In the genomic region with DNA sequence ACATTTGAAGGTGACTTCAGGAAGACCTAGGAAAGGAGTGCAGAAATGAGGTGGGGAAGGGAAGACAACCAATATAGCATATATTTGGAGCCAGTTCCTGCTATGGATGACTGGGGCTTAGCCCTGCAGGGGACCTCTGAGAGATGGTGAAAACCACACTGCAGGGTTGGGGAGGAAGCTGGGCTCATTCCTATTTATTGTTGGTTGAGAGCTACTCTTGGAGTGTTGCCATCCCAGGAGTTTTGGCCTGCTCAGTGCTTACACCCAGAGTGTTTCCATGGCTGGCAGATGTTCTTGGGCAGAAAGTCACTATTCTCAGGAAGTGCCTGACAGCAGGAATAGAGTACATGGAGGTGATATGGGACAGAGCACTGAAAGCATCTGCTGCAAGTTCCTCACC, we compare ENCODE assay signal across 19 cellular contexts.
A peak's percentile ranks its signal among the peaks of the same experiment; 100 is the strongest.
DNase-seq lines count a peak whose midpoint lies in the region; ATAC-seq and TF ChIP-seq lines count a peak whose summit lies in the region.
"Had no signal": no experiment of that assay in that cellular context is flagged by ENCODE, and none has a peak within 500 bp of the region (broad histone marks: within the 10 kb centered on the region; RNA-seq: fewer than 3 reads in every experiment).

No MANE protein-coding gene starts in this region.

- H3K9me3 ChIP-seq in A673 (ENCODE audit: low read depth, low read length, poor library complexity, severe bottlenecking) (no peaks in the 10 kb centered on the region), HEK293 (ENCODE audit: control insufficient read depth, insufficient read depth, low read depth, low read length) (no peaks in the 10 kb centered on the region), right atrium auricular region (no peaks in the 10 kb centered on the region), GM23248 (ENCODE audit: low read depth) (no peaks in the 10 kb centered on the region)
- H3K9me3 ChIP-seq: BE2C, SK-N-SH had no signal

- no peaks in the 10 kb centered on the region for H3K79me2 ChIP-seq in GM23248 (ENCODE audit: insufficient read depth)

- POLR2A ChIA-PET in A673 (lab: Charles Lee; ENCODE audit: low non-redundant PET) (no interaction called here), HEK293 (lab: Yijun Ruan, JAX) (no interaction called here)

- ATAC-seq in GM18520 (IDR thresholded peaks at IDR 0.05; ENCODE audit: unreplicated experiment) = no peak
- no peak for ATAC-seq in Right ventricle myocardium inferior

- BruUV-seq in A673 (replicated peaks; lab: Mats Ljungman, UMichigan) = no TSS peak

- CTCF ChIA-PET in A673 (lab: Charles Lee) (no interaction called here), HEK293 (lab: Yijun Ruan, JAX) (no interaction called here)

- no peak overlapping the region for H3K4me2 ChIP-seq in GM23248 (ENCODE audit: unreplicated experiment)
- H3K4me2 ChIP-seq: PC-9, SK-N-SH had no signal

- no peak overlapping the region for H2AFZ ChIP-seq in GM23248
- H2AFZ ChIP-seq: PC-9 had no signal

- intact Hi-C loops in A673 (cut with micrococcal nuclease; ENCODE audit: unreplicated experiment) = no loop called here
- intact Hi-C loops in Right ventricle myocardium inferior (cut with DNase I) = no loop called here

- H3F3A ChIP-seq in GM23248 (ENCODE audit: insufficient read depth) = no peaks in the 10 kb centered on the region

- H4K20me1 ChIP-seq in GM23248 (ENCODE audit: insufficient read depth) = no peaks in the 10 kb centered on the region

- H3K9ac ChIP-seq in GM23248 = no peak overlapping the region
- H3K9ac ChIP-seq: SK-N-SH had no signal

- H3K4me3 ChIP-seq in A673 (ENCODE audit: low read depth, low read length, poor library complexity, severe bottlenecking) (no peak overlapping the region), HEK293 (ENCODE audit: low read depth, low read length) (no peak overlapping the region), right atrium auricular region (no peak overlapping the region), GM23248 (no peak overlapping the region)
- H3K4me3 ChIP-seq: PC-9 had no signal

- DNase-seq in A673 (ENCODE audit: low spot score) = peak; percentile 83
- DNase-seq in NCI-H345 treated with DMSO at 0.1 percent for 48 hours (lab: John Stamatoyannopoulos, UW; ENCODE audit: unreplicated experiment) = peak; percentile 94
- peak; percentile 18 for DNase-seq in astrocyte of the hippocampus (ENCODE audit: low read depth, low spot score)
- DNase-seq in right atrium auricular region (ENCODE audit: low spot score) = no peak
- no peak for DNase-seq in GM23248
- DNase-seq in Right ventricle myocardium inferior (ENCODE audit: missing footprints) = no peak
- DNase-seq: BE2C; CD4-positive, alpha-beta T cell; EL; KBM-7; NCI-H1048; NCI-H1694; NCI-H446 treated with DMSO at 0.1 percent for 48 hours; PC-9; SK-N-SH; T-helper 1 cell had no signal

- H3K4me1 ChIP-seq in A673 (ENCODE audit: insufficient read depth, low read length, poor library complexity, severe bottlenecking) (peaks cover 55% of the 10 kb centered on the region), HEK293 (ENCODE audit: control insufficient read depth, insufficient read depth, low read length) (no peaks in the 10 kb centered on the region), right atrium auricular region (no peaks in the 10 kb centered on the region), GM23248 (ENCODE audit: insufficient read depth) (no peaks in the 10 kb centered on the region)
- H3K4me1 ChIP-seq: BE2C had no signal

- in situ Hi-C loops in GM23248 (cut with MboI) = no loop called here

- H3K27me3 ChIP-seq in A673 (replicated peaks; ENCODE audit: insufficient read depth, low read depth, low read length, poor library complexity) (no peaks in the 10 kb centered on the region), right atrium auricular region (no peaks in the 10 kb centered on the region), GM23248 (replicated peaks; ENCODE audit: insufficient read depth) (no peaks in the 10 kb centered on the region; the same call in 1 of the 2 replicates)

- no peaks in the 10 kb centered on the region for H3K36me3 ChIP-seq in A673 (ENCODE audit: insufficient read depth, low read length, poor library complexity, severe bottlenecking)
- no peaks in the 10 kb centered on the region for H3K36me3 ChIP-seq in HEK293 (ENCODE audit: control insufficient read depth in 2 of 2, insufficient read depth in 1 of 2, low read length in 2 of 2)
- no peaks in the 10 kb centered on the region for H3K36me3 ChIP-seq in right atrium auricular region
- H3K36me3 ChIP-seq in GM23248 (ENCODE audit: low read depth) = no peaks in the 10 kb centered on the region
- H3K36me3 ChIP-seq: BE2C had no signal

- H3K9me2 ChIP-seq in GM23248 (ENCODE audit: insufficient read depth) = no peaks in the 10 kb centered on the region
- H3K9me2 ChIP-seq: SK-N-SH had no signal

- TF ChIP-seq CTCF in A673 (conservative IDR thresholded peaks at IDR 0.05; ENCODE audit: low read depth, low read length) (no peak), HEK293 (tag by site-specific recombination; IDR thresholded peaks at IDR 0.05) (no peak), right atrium auricular region (IDR thresholded peaks at IDR 0.05) (no peak)

- H3K27ac ChIP-seq in A673 (ENCODE audit: low read depth, low read length, poor library complexity, severe bottlenecking) = peak overlapping the region; percentile 90
- no peak overlapping the region for H3K27ac ChIP-seq in HEK293 (ENCODE audit: extremely low read depth, low read depth, low read length)
- H3K27ac ChIP-seq in right atrium auricular region = no peak overlapping the region
- no peak overlapping the region for H3K27ac ChIP-seq in GM23248
- H3K27ac ChIP-seq: 22Rv1, PC-9 had no signal

TF ChIP-seq in HEK293, 187 proteins besides CTCF, POLR2A, EP300 and RAD21:
- TF ChIP-seq ZNF791 (tag by site-specific recombination; IDR thresholded peaks at IDR 0.05) = no peak
- peak; percentile 19; the same call in 1 of the 2 replicates for TF ChIP-seq ZIC2 (tag by site-specific recombination; IDR thresholded peaks at IDR 0.05)
TF ChIP-seq in HEK293: peak in this region for 1.

Comparison
In these comparisons a context has a peak if more than half of its experiments do, and no peak if none do; other contexts are left out.
1. DNase-seq: peak in A673 (single experiment), NCI-H345 treated with DMSO at 0.1 percent for 48 hours (single experiment) and astrocyte of the hippocampus (single experiment); none in right atrium auricular region (single experiment), GM23248 (single experiment) and Right ventricle myocardium inferior (single experiment).